In the genomic region with DNA sequence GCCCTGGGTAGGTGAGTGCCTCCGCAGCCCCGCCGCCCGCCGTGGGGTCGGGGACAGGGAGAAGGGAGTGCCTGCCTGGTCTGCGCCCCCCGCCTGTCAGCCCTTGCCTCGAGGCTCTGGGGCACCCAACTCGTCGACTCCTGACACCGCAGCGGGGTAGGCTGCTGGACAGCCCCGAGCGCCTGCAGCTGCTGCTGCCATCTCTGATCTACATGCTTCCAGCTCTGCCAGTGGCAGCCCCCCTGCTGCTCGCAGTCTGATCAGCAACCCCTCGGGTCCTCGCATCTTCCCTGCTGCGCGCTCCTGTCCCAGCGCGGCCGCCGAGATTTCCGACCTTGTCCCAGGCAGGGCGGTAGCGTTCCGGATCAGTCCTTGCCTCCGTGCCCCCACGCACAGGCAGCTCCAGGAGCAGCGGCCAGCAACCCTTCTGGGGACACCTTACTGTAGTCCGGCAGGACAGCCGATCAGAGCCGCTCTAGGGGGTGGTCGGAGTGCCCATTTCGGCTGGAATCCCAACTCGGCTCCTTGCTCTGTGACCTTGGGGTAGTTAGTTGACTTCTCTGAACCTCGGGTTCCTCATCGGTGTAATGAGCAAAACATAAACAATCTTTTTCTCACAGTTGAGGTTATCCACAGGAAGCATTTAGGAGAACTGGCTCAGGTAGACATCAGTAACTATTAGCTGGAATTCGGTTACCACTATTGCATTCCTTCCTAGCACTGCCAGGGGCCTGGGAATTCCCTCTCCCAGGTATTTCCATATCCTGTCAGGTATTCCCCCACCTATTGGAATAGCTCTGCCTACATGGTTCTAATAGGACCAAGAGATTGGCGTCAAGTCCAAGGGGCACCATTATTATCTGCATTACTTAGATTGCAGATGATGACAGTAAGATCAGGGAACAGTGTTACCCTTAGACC, we compare ENCODE assay signal across 7 cellular contexts. TPM values are rescaled to one million over a fixed set of nuclear protein-coding genes. Genes with fewer than 3 reads are reported as not detected.
DNase-seq lines count a peak whose midpoint lies in the region; ATAC-seq and TF ChIP-seq lines count a peak whose summit lies in the region.
"Had no signal": no experiment of that assay in that cellular context is flagged by ENCODE, and none has a peak within 500 bp of the region (broad histone marks: within the 10 kb centered on the region; RNA-seq: fewer than 3 reads in every experiment).

No MANE protein-coding gene starts in this region.

- peaks cover 79% of the 10 kb centered on the region for H3K27me3 Mint-ChIP-seq in T-helper 2 cell treated with Interferon-gamma antibody and Interleukin-4, amounts not matched to agents 5 μg/mL and 100 μg/mL, for 36 hours (ENCODE audit: low read depth)

- H3K4me3 ChIP-seq in iPS-18a (ENCODE audit: low read length) (peak overlapping the region; percentile 64), thoracic aorta (peak overlapping the region; percentile 61)

- no peaks in the 10 kb centered on the region for H3K9me3 ChIP-seq in iPS-18a (ENCODE audit: control insufficient read depth, low read depth, low read length)
- H3K9me3 ChIP-seq in thoracic aorta, result no peaks in the 10 kb centered on the region

- no peak for TF ChIP-seq CTCF in thoracic aorta (IDR thresholded peaks at IDR 0.05)

- H3K4me3 Mint-ChIP-seq in T-helper 2 cell treated with Interferon-gamma antibody and Interleukin-4, amounts not matched to agents 5 μg/mL and 100 μg/mL, for 36 hours, result peak overlapping the region; percentile 41

- no peak overlapping the region for H3K9ac ChIP-seq in iPS-18a (ENCODE audit: low read length)

- H3K27me3 ChIP-seq in iPS-18a (ENCODE audit: control insufficient read depth, insufficient read depth, low read length) (peaks cover 70% of the 10 kb centered on the region), thoracic aorta (replicated peaks; ENCODE audit: insufficient read depth) (peaks cover 16% of the 10 kb centered on the region)

- no peaks in the 10 kb centered on the region for H3K36me3 Mint-ChIP-seq in T-helper 2 cell treated with Interferon-gamma antibody and Interleukin-4, amounts not matched to agents 5 μg/mL and 100 μg/mL, for 36 hours (ENCODE audit: low read depth)

- no peaks in the 10 kb centered on the region for H3K9me3 Mint-ChIP-seq in T-helper 2 cell treated with Interferon-gamma antibody and Interleukin-4, amounts not matched to agents 5 μg/mL and 100 μg/mL, for 36 hours

- H3K4me1 ChIP-seq in iPS-18a (ENCODE audit: control insufficient read depth, low read depth, low read length), result peaks cover 14% of the 10 kb centered on the region
- peaks cover 8 to 10% of the 10 kb centered on the region in 2 donors for H3K4me1 ChIP-seq in thoracic aorta (ENCODE audit: control insufficient read depth in 1 of 2, low read depth in 2 of 2)

- ATAC-seq in thoracic aorta (ENCODE audit: insufficient number of reproducible peaks, low FRiP score, low read depth) (no peak), HG03196 (IDR thresholded peaks at IDR 0.05; ENCODE audit: unreplicated experiment) (no peak)

- no peak for DNase-seq in T-helper 2 cell treated with Interferon-gamma antibody and Interleukin-4, amounts not matched to agents 5 μg/mL and 100 μg/mL, for 36 hours (ENCODE audit: low spot score)
- DNase-seq in T-helper 2 cell, result no peak
- no peak for DNase-seq in thoracic aorta (ENCODE audit: low spot score)
- no peak for DNase-seq in activated CD8-positive, alpha-beta memory T cell treated with anti-CD3 and anti-CD28 coated beads, Interleukin-2, amount 50 U/mL, for 48 hours

- no peaks in the 10 kb centered on the region for H3K36me3 ChIP-seq in iPS-18a (ENCODE audit: control insufficient read depth, low read depth, low read length)
- H3K36me3 ChIP-seq in thoracic aorta, result no peaks in the 10 kb centered on the region

- no peak overlapping the region for H3K27ac ChIP-seq in iPS-18a (ENCODE audit: low read length)
- H3K27ac ChIP-seq in thoracic aorta, result no peak overlapping the region

- no peak overlapping the region for H3K27ac Mint-ChIP-seq in T-helper 2 cell treated with Interferon-gamma antibody and Interleukin-4, amounts not matched to agents 5 μg/mL and 100 μg/mL, for 36 hours

- peaks cover 25% of the 10 kb centered on the region for H3K4me1 Mint-ChIP-seq in T-helper 2 cell treated with Interferon-gamma antibody and Interleukin-4, amounts not matched to agents 5 μg/mL and 100 μg/mL, for 36 hours (ENCODE audit: low read depth)

RNA-seq across cellular contexts. Expression of gene BCAN, which starts 0.6 kb away (rescaled TPM):
- total RNA-seq in thoracic aorta, result under 1 TPM; 0.54 to 0.99 TPM
- total RNA-seq: T-helper 2 cell treated with Interferon-gamma antibody and Interleukin-4, amounts not matched to agents 100 ng/mL and 5 ng/mL, for 36 hours had no signal

RNA-seq across cellular contexts. Expression of gene HAPLN2, which starts 23.3 kb away (rescaled TPM):
- total RNA-seq in thoracic aorta, result 1 to 10 TPM in 1 of 2 donors, not detected in 1; 1.2 TPM
- total RNA-seq: T-helper 2 cell treated with Interferon-gamma antibody and Interleukin-4, amounts not matched to agents 100 ng/mL and 5 ng/mL, for 36 hours had no signal

RNA-seq across cellular contexts. Expression of gene NES, which starts 34.7 kb away (rescaled TPM):
- 10 to 100 TPM; 30.6 to 30.9 TPM for total RNA-seq in thoracic aorta
- total RNA-seq: T-helper 2 cell treated with Interferon-gamma antibody and Interleukin-4, amounts not matched to agents 100 ng/mL and 5 ng/mL, for 36 hours had no signal

RNA-seq across cellular contexts. Expression of gene GPATCH4, which starts 41.2 kb away (rescaled TPM):
- 10 to 100 TPM in 1 of 2 donors, 1 to 10 TPM in 1; 8.1 to 69.3 TPM for total RNA-seq in thoracic aorta

RNA-seq across cellular contexts. Expression of gene NAXE, which starts 50.9 kb away (rescaled TPM):
- total RNA-seq in thoracic aorta, result 10 to 100 TPM; 38.3 to 66.5 TPM
